Comparison of ENCODE assay signal across 15 cellular contexts in the genomic region with DNA sequence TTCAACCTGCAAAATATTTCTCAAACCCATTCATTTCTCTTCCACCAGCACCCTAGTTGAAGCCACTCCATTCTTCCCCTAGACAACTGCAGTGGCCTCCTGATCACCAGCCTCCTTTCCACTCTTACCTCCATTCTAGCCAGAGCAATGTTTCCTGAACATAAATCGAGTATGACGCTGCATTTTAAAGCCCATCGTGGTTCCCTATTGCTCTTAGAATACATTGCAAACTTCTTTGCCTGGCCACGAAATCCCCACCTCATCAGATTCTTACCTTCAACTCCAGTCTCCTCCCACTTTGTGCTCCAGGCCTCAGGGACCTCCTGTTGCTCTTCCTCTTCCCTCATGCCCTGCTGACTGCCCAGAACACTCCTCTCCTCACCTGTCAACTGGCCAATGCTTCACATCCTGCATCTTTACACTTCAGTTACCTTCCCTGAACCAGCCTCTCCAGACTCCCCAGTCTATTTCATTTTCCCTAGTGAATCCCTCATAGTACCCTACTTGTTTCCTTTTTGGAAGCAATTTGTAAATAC.
"Had no signal": no experiment of that assay in that cellular context is flagged by ENCODE, and none has a peak within 500 bp of the region (broad histone marks: within the 10 kb centered on the region; RNA-seq: fewer than 3 reads in every experiment).

No MANE protein-coding gene starts in this region.

- H3K4me1 ChIP-seq: heart left ventricle, right atrium auricular region had no signal

- FAIRE-seq: small intestine had no signal

- H3K4me3 ChIP-seq: coronary artery, heart left ventricle, right atrium auricular region had no signal

- ATAC-seq: heart left ventricle, left lobe of liver, natural killer cell had no signal

- H3K9me3 ChIP-seq: heart left ventricle, right atrium auricular region had no signal

- H3K36me3 ChIP-seq: heart left ventricle, right atrium auricular region had no signal

- DNase-seq: effector CD4-positive, alpha-beta T cell; foreskin melanocyte; heart left ventricle; hippocampal formation; islet precursor cell; mammary epithelial cell; natural killer cell; posterior cingulate gyrus; small intestine; stimulated activated CD4-positive, alpha-beta T cell treated with anti-CD3 and anti-CD28 coated beads, Interleukin-12 subunit alpha, Interleukin-12 subunit beta, amount 100 ng/mL, for 4 hours; stimulated activated naive CD4-positive, alpha-beta T cell treated with Interleukin-2 at 50 U/mL for 16 hours; trophoblast cell had no signal

- H3K27ac ChIP-seq: coronary artery, heart left ventricle, right atrium auricular region had no signal

- H3K27me3 ChIP-seq: heart left ventricle, right atrium auricular region had no signal
